In the genomic region with DNA sequence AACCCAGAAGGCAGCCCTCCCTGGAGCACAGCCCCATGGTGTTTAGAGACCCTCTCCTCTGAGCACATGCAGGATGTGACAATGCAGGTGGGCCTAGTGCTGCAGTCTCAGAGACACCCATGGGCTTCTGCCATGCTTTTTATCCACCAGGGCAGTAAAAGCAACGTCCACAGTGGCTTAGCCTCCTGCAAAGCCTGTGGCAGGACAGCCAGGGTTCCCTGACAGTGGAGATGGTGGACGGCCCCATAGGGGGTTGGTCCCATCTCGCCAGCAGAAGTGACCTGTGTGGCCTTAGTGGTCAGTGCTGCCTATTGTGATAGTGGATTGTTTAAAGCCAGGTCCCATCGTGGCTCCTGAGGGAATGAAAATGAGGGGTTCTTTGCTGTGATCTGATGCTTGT, we compare ENCODE assay signal across 1 cellular context.
A peak's percentile ranks its signal among the peaks of the same experiment; 100 is the strongest.
TF ChIP-seq lines count a peak whose summit lies in the region.

No MANE protein-coding gene starts in this region.

TF ChIP-seq in HepG2, 621 proteins besides CTCF, POLR2A, EP300 and RAD21:
- TF ChIP-seq, protein P1, sequence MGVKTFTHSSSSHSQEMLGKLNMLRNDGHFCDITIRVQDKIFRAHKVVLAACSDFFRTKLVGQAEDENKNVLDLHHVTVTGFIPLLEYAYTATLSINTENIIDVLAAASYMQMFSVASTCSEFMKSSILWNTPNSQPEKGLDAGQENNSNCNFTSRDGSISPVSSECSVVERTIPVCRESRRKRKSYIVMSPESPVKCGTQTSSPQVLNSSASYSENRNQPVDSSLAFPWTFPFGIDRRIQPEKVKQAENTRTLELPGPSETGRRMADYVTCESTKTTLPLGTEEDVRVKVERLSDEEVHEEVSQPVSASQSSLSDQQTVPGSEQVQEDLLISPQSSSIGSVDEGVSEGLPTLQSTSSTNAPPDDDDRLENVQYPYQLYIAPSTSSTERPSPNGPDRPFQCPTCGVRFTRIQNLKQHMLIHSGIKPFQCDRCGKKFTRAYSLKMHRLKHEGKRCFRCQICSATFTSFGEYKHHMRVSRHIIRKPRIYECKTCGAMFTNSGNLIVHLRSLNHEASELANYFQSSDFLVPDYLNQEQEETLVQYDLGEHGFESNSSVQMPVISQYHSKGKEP (CRISPR knock-in tag; IDR thresholded peaks at IDR 0.05): no peak
- TF ChIP-seq ZNF296 (CRISPR knock-in tag; conservative IDR thresholded peaks at IDR 0.05): no peak
- TF ChIP-seq, protein P2, sequence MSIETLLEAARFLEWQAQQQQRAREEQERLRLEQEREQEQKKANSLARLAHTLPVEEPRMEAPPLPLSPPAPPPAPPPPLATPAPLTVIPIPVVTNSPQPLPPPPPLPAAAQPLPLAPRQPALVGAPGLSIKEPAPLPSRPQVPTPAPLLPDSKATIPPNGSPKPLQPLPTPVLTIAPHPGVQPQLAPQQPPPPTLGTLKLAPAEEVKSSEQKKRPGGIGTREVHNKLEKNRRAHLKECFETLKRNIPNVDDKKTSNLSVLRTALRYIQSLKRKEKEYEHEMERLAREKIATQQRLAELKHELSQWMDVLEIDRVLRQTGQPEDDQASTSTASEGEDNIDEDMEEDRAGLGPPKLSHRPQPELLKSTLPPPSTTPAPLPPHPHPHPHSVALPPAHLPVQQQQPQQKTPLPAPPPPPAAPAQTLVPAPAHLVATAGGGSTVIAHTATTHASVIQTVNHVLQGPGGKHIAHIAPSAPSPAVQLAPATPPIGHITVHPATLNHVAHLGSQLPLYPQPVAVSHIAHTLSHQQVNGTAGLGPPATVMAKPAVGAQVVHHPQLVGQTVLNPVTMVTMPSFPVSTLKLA (IDR thresholded peaks at IDR 0.05): peak; percentile 42; the same call in 1 of the 2 replicates
TF ChIP-seq in HepG2: peak in this region for 1.
